Comparison of ENCODE assay signal across 8 cellular contexts in genomic region chr12:103930787-103931536, GRCh38. TPM values are rescaled to one million over a fixed set of nuclear protein-coding genes. Genes with fewer than 3 reads are reported as not detected.
DNase-seq lines count a peak whose midpoint lies in the region; ATAC-seq, FAIRE-seq and TF ChIP-seq lines count a peak whose summit lies in the region.

No MANE protein-coding gene starts in this region.

- no peak overlapping the region for H3K23ac ChIP-seq in H1 (ENCODE audit: insufficient read length)

- H3K4me3 ChIP-seq in AG10803 (ENCODE audit: low read length) (peak overlapping the region; percentile 91), HFF-Myc (replicated peaks; ENCODE audit: low read depth, low read length) (peak overlapping the region; percentile 88), H1 (ENCODE audit: extremely low read depth in 1 of 4, insufficient read depth in 2 of 4, low read depth in 3 of 4, low read length in 4 of 4) (peak overlapping the region; percentile 80 to 93 (median 89))

- TF ChIP-seq POLR2A in H1 (IDR thresholded peaks at IDR 0.05; ENCODE audit: control extremely low read depth in 1 of 2, low read depth in 2 of 2, low read length in 2 of 2), result peak; percentile 30 to 54; a peak in 2 of 3 replicates

- no peaks in the 10 kb centered on the region for H3K9me3 Mint-ChIP-seq in activated B cell treated with CpG ODN at 0.5 μM for 24 hours

- 2% methylated on average over 28 of the region's 32 CpGs; no CpG with 5 or more reads in 1 of the 2 experiments for WGBS in H1 (ENCODE audit: extremely low coverage in 1 of 2, insufficient coverage in 1 of 2, insufficient read length in 1 of 2, insufficient replicate concordance in 2 of 2, low coverage in 1 of 2, low lambda C conversion rate in 2 of 2, missing lambda C conversion rate in 1 of 2), 2 experiments

- H3K27me3 ChIP-seq in H1 (replicated peaks in 1 of 4; ENCODE audit: control insufficient read depth in 3 of 4, extremely low read depth in 1 of 4, insufficient read depth in 3 of 4, low read length in 3 of 4), result no peaks in the 10 kb centered on the region; a peak in 1 of 7 replicates

- TF ChIP-seq CTCF in AG10803 (conservative IDR thresholded peaks at IDR 0.05; ENCODE audit: low read length) (no peak), HFF-Myc (IDR thresholded peaks at IDR 0.05; ENCODE audit: low read depth, low read length, missing control alignments) (no peak), activated B cell treated with CpG ODN at 0.5 μM for 24 hours (IDR thresholded peaks at IDR 0.05) (no peak), H1 (IDR thresholded peaks at IDR 0.05; ENCODE audit: control extremely low read depth in 1 of 3, insufficient read depth in 1 of 3, low read depth in 1 of 3, low read length in 3 of 3) (no peak)

- no peaks in the 10 kb centered on the region for H3K27me3 Mint-ChIP-seq in activated B cell treated with CpG ODN at 0.5 μM for 24 hours

- ATAC-seq in activated B cell treated with CpG ODN at 0.5 μM for 24 hours (ENCODE audit: low read depth) (no peak), GM21786 (IDR thresholded peaks at IDR 0.05; ENCODE audit: unreplicated experiment) (no peak)
- no peak for ATAC-seq in stimulated activated naive CD8-positive, alpha-beta T cell treated with anti-CD3 and anti-CD28 coated beads, Interleukin-15, Interleukin-2, amounts not matched to agents 100 U/mL and 50 U/mL, for 24 hours

- H2AK5ac ChIP-seq in H1 (ENCODE audit: low read depth, low read length), result no peak overlapping the region

- no peak overlapping the region for H3K14ac ChIP-seq in H1 (ENCODE audit: insufficient read length)

- H3K23me2 ChIP-seq in H1 (ENCODE audit: low read depth, low read length), result peaks cover 13% of the 10 kb centered on the region

- peak overlapping the region; percentile 89 for H3K4me3 Mint-ChIP-seq in activated B cell treated with CpG ODN at 0.5 μM for 24 hours

- H3K27ac ChIP-seq in H1 (ENCODE audit: low read depth, low read length), result peak overlapping the region; percentile 85

- peak; percentile 40 for DNase-seq in AG10803 (ENCODE audit: low read depth)
- no peak for DNase-seq in HFF-Myc (ENCODE audit: extremely low read depth, low read depth)
- peak; percentile 37 for DNase-seq in activated B cell treated with CpG ODN at 0.5 μM for 24 hours
- no peak for DNase-seq in H1 (ENCODE audit: low read depth in 1 of 2, low spot score in 2 of 2)
- peak; percentile 58 for DNase-seq in medulla oblongata (ENCODE audit: extremely low spot score)
- peak; percentile 39 for DNase-seq in stimulated activated naive CD8-positive, alpha-beta T cell treated with anti-CD3 and anti-CD28 coated beads, Interleukin-15, Interleukin-2, amounts not matched to agents 100 U/mL and 50 U/mL, for 24 hours
- DNase-seq in SW480 (ENCODE audit: low spot score), result no peak

- H3K9me3 ChIP-seq in H1 (ENCODE audit: insufficient read depth in 2 of 2, low read depth in 1 of 2, low read length in 1 of 2), result no peaks in the 10 kb centered on the region

- no peak overlapping the region for H2AFZ ChIP-seq in H1 (ENCODE audit: low read length)

- no peak overlapping the region for H2BK120ac ChIP-seq in H1 (replicated peaks; ENCODE audit: low read depth, low read length)

- peak overlapping the region; percentile 84 for H4K5ac ChIP-seq in H1 (ENCODE audit: insufficient read length, low read depth, low read length)

- H4K91ac ChIP-seq in H1 (replicated peaks; ENCODE audit: insufficient read length, low read length), result no peak overlapping the region

- no peak for TF ChIP-seq EP300 in H1 (IDR thresholded peaks at IDR 0.05; ENCODE audit: borderline replicate concordance in 1 of 2, low read depth in 2 of 2, low read length in 2 of 2)

- intact Hi-C loops in activated B cell treated with CpG ODN at 0.5 μM for 24 hours (cut with micrococcal nuclease), result loop anchor here (1.0 to 2.0 kb wide), 10 partner anchors 12 to 1177 kb away; partner anchors contain the start of genes HCFC2, NT5DC3 and TDG

- TF ChIP-seq RAD21 in H1 (IDR thresholded peaks at IDR 0.05 in 1 of 2, conservative IDR thresholded peaks at IDR 0.05 in 1 of 2; ENCODE audit: low read depth in 2 of 2, low read length in 2 of 2), result no peak

- peak overlapping the region; percentile 97 for H3K27ac Mint-ChIP-seq in activated B cell treated with CpG ODN at 0.5 μM for 24 hours

- peaks cover 25 to 43% (median 33%) of the 10 kb centered on the region in 4 experiments for H3K36me3 ChIP-seq in H1 (ENCODE audit: control insufficient read depth in 2 of 4, insufficient read depth in 4 of 4, low read length in 3 of 4)

- no peak overlapping the region for H2BK12ac ChIP-seq in H1 (ENCODE audit: low read depth, low read length)

- peaks cover 63% of the 10 kb centered on the region for H3K36me3 Mint-ChIP-seq in activated B cell treated with CpG ODN at 0.5 μM for 24 hours (ENCODE audit: low read depth)

- CTCF ChIA-PET in activated B cell treated with CpG ODN at 0.5 μM for 24 hours (lab: Charles Lee), result no interaction called here
- CTCF ChIA-PET in H1 (lab: Charles Lee; ENCODE audit: partially characterized antibody), result no interaction called here

- no peak overlapping the region for H3K56ac ChIP-seq in H1 (replicated peaks; ENCODE audit: insufficient read length, low read depth, low read length)

- H3K4me1 ChIP-seq in H1 (replicated peaks in 1 of 4; ENCODE audit: control insufficient read depth in 3 of 4, insufficient read depth in 4 of 4, low read length in 3 of 4), result peaks cover 0 to 3% (median 0%) of the 10 kb centered on the region in 4 experiments; a peak in 4 of 7 replicates

- peaks cover 71% of the 10 kb centered on the region for H3K4me1 Mint-ChIP-seq in activated B cell treated with CpG ODN at 0.5 μM for 24 hours

- H2BK20ac ChIP-seq in H1 (ENCODE audit: low read length), result no peak overlapping the region

- peak overlapping the region; percentile 88 to 96 (median 94) for H3K9ac ChIP-seq in H1 (replicated peaks in 1 of 4; ENCODE audit: extremely low read depth in 1 of 4, low read depth in 3 of 4, low read length in 3 of 4)

- H4K20me1 ChIP-seq in H1 (replicated peaks in 1 of 2; ENCODE audit: control insufficient read depth in 1 of 2, insufficient read depth in 2 of 2, low read length in 2 of 2), result peaks cover 5 to 10% of the 10 kb centered on the region in 2 experiments

- no peak overlapping the region for H3K18ac ChIP-seq in H1 (ENCODE audit: extremely low read depth, low read length)

- H4K8ac ChIP-seq in H1 (ENCODE audit: extremely low read depth, insufficient read depth, low read length), result peak overlapping the region; percentile 90; the same call in 1 of the 2 replicates

- FAIRE-seq in H1 (lab: Jason Lieb, UNC), result no peak

- no peak overlapping the region for H2BK15ac ChIP-seq in H1 (ENCODE audit: low read length)

- H2BK5ac ChIP-seq in H1 (ENCODE audit: low read depth, low read length), result no peak overlapping the region

- H3K4me2 ChIP-seq in H1 (ENCODE audit: insufficient read depth in 1 of 2, low read depth in 2 of 2, low read length in 2 of 2), result peak overlapping the region; percentile 82 to 99

- peaks cover 14 to 53% of the 10 kb centered on the region in 2 experiments for H3K79me2 ChIP-seq in H1 (ENCODE audit: control insufficient read depth in 1 of 2, insufficient read depth in 2 of 2, low read length in 2 of 2)

- POLR2A ChIA-PET in activated B cell treated with CpG ODN at 0.5 μM for 24 hours (lab: Charles Lee) (interaction anchor here (1.4 to 4.0 kb wide), 10 partner anchors 18 to 1178 kb away, joined by 8 to 151 read pairs (median 21); partner anchors contain the start of genes NT5DC3, TDG and WASHC4), H1 (lab: Charles Lee; ENCODE audit: partially characterized antibody) (interaction anchor here (0.6 to 2.9 kb wide), 18 partner anchors 10 to 208 kb away, joined by 3 to 42 read pairs (median 4); partner anchors contain the start of genes NFYB, NT5DC3 and TDG)

- no peak overlapping the region for H3K4ac ChIP-seq in H1 (replicated peaks; ENCODE audit: insufficient read length, low read depth, low read length)

- 0 out of 2 replicates have a peak, but pooled peaks cover 2% of the 10 kb centered on the region for H3K79me1 ChIP-seq in H1 (ENCODE audit: low read depth, low read length)

TF ChIP-seq in H1, 55 proteins besides CTCF, POLR2A, EP300 and RAD21:
- TF ChIP-seq ASH2L (IDR thresholded peaks at IDR 0.05; ENCODE audit: low read length) (peak; percentile 13), POLR2AphosphoS5 (IDR thresholded peaks at IDR 0.05; ENCODE audit: low read depth, low read length) (peak; percentile 11; the same call in 1 of the 2 replicates), HDAC2 (IDR thresholded peaks at IDR 0.05; ENCODE audit: borderline replicate concordance in 1 of 2, low read depth in 2 of 2, low read length in 2 of 2) (peak in 1 of 2 experiments; percentile 18; a peak in 1 of 4 replicates), YY1 (IDR thresholded peaks at IDR 0.05; ENCODE audit: low read depth, low read length) (no peak), CHD1 (IDR thresholded peaks at IDR 0.05; ENCODE audit: low read depth, low read length) (peak; percentile 24; the same call in 1 of the 2 replicates), RBBP5 (IDR thresholded peaks at IDR 0.05; ENCODE audit: borderline replicate concordance, low read depth, low read length) (no peak)

RNA-seq across cellular contexts. Expression of gene HSP90B1, which starts 0.8 kb away (rescaled TPM):
- total RNA-seq in activated B cell treated with CpG ODN at 0.5 μM for 24 hours, result 346 and 368 TPM in 2 replicates
- total RNA-seq in H1 (2021; fragmentation: NEBNext Ultra II Directional; extraction: Animal tissue kit (Norgen Biotek cat#: 25700)), result 837 and 847 TPM in 2 replicates
- polyA plus RNA-seq in H1 (2011; rRNA removed), result 88.9 and 161 TPM in 2 replicates
- polyA plus RNA-seq in H1 (2011; cell fraction: cytosol; rRNA removed), result 357 TPM
- polyA plus RNA-seq in H1 (2011; cell fraction: nucleus; rRNA removed), result 201 TPM
- 402 to 670 TPM (median 455 TPM) in 4 replicates for polyA plus RNA-seq in H1 (2012, experiment 1 of 2)
- 45.2 TPM for polyA plus RNA-seq in H1 (2012, experiment 2 of 2)
- 1,179 TPM for polyA plus RNA-seq in H1 (2013, experiment 1 of 2)
- polyA plus RNA-seq in H1 (2013, experiment 2 of 2), result 1,181 TPM
- 125 and 185 TPM in 2 replicates for polyA minus RNA-seq in H1 (2011; rRNA and poly(A)+ RNA removed)
- polyA minus RNA-seq in H1 (2011; cell fraction: cytosol; rRNA and poly(A)+ RNA removed), result 129 TPM
- polyA minus RNA-seq in H1 (2011; cell fraction: nucleus; rRNA and poly(A)+ RNA removed), result 144 TPM

RNA-seq across cellular contexts. Expression of gene TDG, which starts 34.7 kb away (rescaled TPM):
- 31.5 and 34.2 TPM in 2 replicates for total RNA-seq in activated B cell treated with CpG ODN at 0.5 μM for 24 hours
- total RNA-seq in H1 (2021; fragmentation: NEBNext Ultra II Directional; extraction: Animal tissue kit (Norgen Biotek cat#: 25700)), result 47.8 and 49.0 TPM in 2 replicates
- polyA plus RNA-seq in H1 (2011; rRNA removed), result 13.7 and 22.7 TPM in 2 replicates
- 24.7 TPM for polyA plus RNA-seq in H1 (2011; cell fraction: cytosol; rRNA removed)
- polyA plus RNA-seq in H1 (2011; cell fraction: nucleus; rRNA removed), result 11.9 TPM
- 27.7 to 49.3 TPM (median 38.1 TPM) in 4 replicates for polyA plus RNA-seq in H1 (2012, experiment 1 of 2)
- 6.1 TPM for polyA plus RNA-seq in H1 (2012, experiment 2 of 2)
- polyA plus RNA-seq in H1 (2013, experiment 1 of 2), result 78.1 TPM
- 76.9 TPM for polyA plus RNA-seq in H1 (2013, experiment 2 of 2)
- 17.7 and 23.8 TPM in 2 replicates for polyA minus RNA-seq in H1 (2011; rRNA and poly(A)+ RNA removed)
- polyA minus RNA-seq in H1 (2011; cell fraction: cytosol; rRNA and poly(A)+ RNA removed), result 28.5 TPM
- polyA minus RNA-seq in H1 (2011; cell fraction: nucleus; rRNA and poly(A)+ RNA removed), result 26.0 TPM

Comparison
In these comparisons a context has a peak if more than half of its experiments do, and no peak if none do; other contexts are left out.
1. DNase-seq: peak in AG10803 (single experiment), activated B cell treated with CpG ODN at 0.5 μM for 24 hours (single experiment), medulla oblongata (single experiment) and stimulated activated naive CD8-positive, alpha-beta T cell treated with anti-CD3 and anti-CD28 coated beads, Interleukin-15, Interleukin-2, amounts not matched to agents 100 U/mL and 50 U/mL, for 24 hours (single experiment); none in HFF-Myc (single experiment), H1 (0 of 2) and SW480 (single experiment).
2. Peak in every context shown above with its lines, with median percentiles within 50 percentile points of each other: H3K4me3 ChIP-seq.